In genomic region chr11:70203749-70204465, GRCh38 we compare ENCODE assay signal across 8 cellular contexts. TPM values are rescaled to one million over a fixed set of nuclear protein-coding genes. Genes with fewer than 3 reads are reported as not detected.
A peak's percentile ranks its signal among the peaks of the same experiment; 100 is the strongest.
DNase-seq lines count a peak whose midpoint lies in the region; ATAC-seq and TF ChIP-seq lines count a peak whose summit lies in the region.

No MANE protein-coding gene starts in this region.

- CTCF ChIA-PET in OCI-LY7 (lab: Charles Lee; ENCODE audit: unreplicated experiment): interaction anchor here (1.0 kb wide), 1 partner anchor 26 kb away, joined by 3 read pairs; no protein-coding TSS in a partner anchor

- peak overlapping the region; percentile 97 for H3K4me3 Mint-ChIP-seq in natural killer cell treated with Interleukin-12 subunit alpha and Interleukin-12 subunit beta and Interleukin-15 and Interleukin-18, amount 100 ng/mL, for 72 hours
- peak overlapping the region; percentile 92 for H3K4me3 Mint-ChIP-seq in stimulated activated naive B cell treated with anti-CD40 and anti-IgM and Interleukin-4, amounts not matched to agents 10 μg/mL and 1 μg/mL and 100 μg/mL, for 72 hours

- peaks cover 37 to 44% of the 10 kb centered on the region in 2 donors for H3K4me1 Mint-ChIP-seq in natural killer cell treated with Interleukin-12 subunit alpha and Interleukin-12 subunit beta and Interleukin-15 and Interleukin-18, amount 100 ng/mL, for 72 hours (ENCODE audit: low read depth in 2 of 2)
- peaks cover 27 to 57% of the 10 kb centered on the region in 2 donors for H3K4me1 Mint-ChIP-seq in stimulated activated naive B cell treated with anti-CD40 and anti-IgM and Interleukin-4, amounts not matched to agents 10 μg/mL and 1 μg/mL and 100 μg/mL, for 72 hours

- POLR2A ChIA-PET in OCI-LY7 (lab: Charles Lee): no interaction called here

- peak; percentile 31 for ATAC-seq in HG03064 (IDR thresholded peaks at IDR 0.05; ENCODE audit: low read depth, unreplicated experiment)
- ATAC-seq in natural killer cell treated with Interleukin-12 subunit alpha and Interleukin-12 subunit beta and Interleukin-15 and Interleukin-18, amount 100 ng/mL, for 72 hours: peak; percentile 77 to 81
- ATAC-seq in stimulated activated naive B cell treated with anti-CD40 and anti-IgM and Interleukin-4, amounts not matched to agents 10 μg/mL and 1 μg/mL and 100 μg/mL, for 72 hours (replicated peaks): peak; percentile 65 to 68

- DNase-seq in NK-92 treated with Interleukin-12 subunit alpha and Interleukin-12 subunit beta, amount 100 ng/mL, for 24 hours (lab: John Stamatoyannopoulos, UW): peak; percentile 84
- DNase-seq in NK-92 (lab: John Stamatoyannopoulos, UW; ENCODE audit: unreplicated experiment): no peak
- DNase-seq in OCI-LY7 (ENCODE audit: low spot score): peak; percentile 75
- peak; percentile 77 for DNase-seq in activated T-cell treated with anti-CD3 and anti-CD28 coated beads for 48 hours (ENCODE audit: low read depth)
- peak; percentile 66 for DNase-seq in fibroblast of gingiva (ENCODE audit: low read depth)
- peak; percentile 89 for DNase-seq in natural killer cell treated with Interleukin-12 subunit alpha and Interleukin-12 subunit beta and Interleukin-15 and Interleukin-18, amount 100 ng/mL, for 72 hours (ENCODE audit: low spot score)
- peak; percentile 64 for DNase-seq in stimulated activated naive B cell treated with anti-CD40 and anti-IgM and Interleukin-4, amounts not matched to agents 10 μg/mL and 1 μg/mL and 100 μg/mL, for 72 hours

- intact Hi-C loops in OCI-LY7 (cut with micrococcal nuclease; ENCODE audit: unreplicated experiment): loop anchor here (2.0 kb wide), 1 partner anchor 67 kb away; the partner anchor contains the start of gene PPFIA1

- peaks cover 21% of the 10 kb centered on the region for H4K20me1 ChIP-seq in OCI-LY7 (ENCODE audit: insufficient read depth, low read length)

- H3K4me1 ChIP-seq in OCI-LY7 (ENCODE audit: insufficient read depth, low read length, poor library complexity, severe bottlenecking): peaks cover 22% of the 10 kb centered on the region

- H3K4me2 ChIP-seq in OCI-LY7 (ENCODE audit: low read length): peak overlapping the region; percentile 99

- peaks cover 49% of the 10 kb centered on the region for H3K36me3 ChIP-seq in OCI-LY7 (ENCODE audit: insufficient read depth, low read length)

- H3K9me3 ChIP-seq in OCI-LY7 (ENCODE audit: low read length): no peaks in the 10 kb centered on the region

- no peaks in the 10 kb centered on the region for H3K27me3 Mint-ChIP-seq in natural killer cell treated with Interleukin-12 subunit alpha and Interleukin-12 subunit beta and Interleukin-15 and Interleukin-18, amount 100 ng/mL, for 72 hours
- H3K27me3 Mint-ChIP-seq in stimulated activated naive B cell treated with anti-CD40 and anti-IgM and Interleukin-4, amounts not matched to agents 10 μg/mL and 1 μg/mL and 100 μg/mL, for 72 hours: peaks cover 0 to 2% of the 10 kb centered on the region in 2 donors

- H3K27ac ChIP-seq in OCI-LY7 (ENCODE audit: low read depth, low read length, poor library complexity, severe bottlenecking): peak overlapping the region; percentile 64

- TSS peak; percentile 77 for BruUV-seq in OCI-LY7 (replicated peaks; lab: Mats Ljungman, UMichigan)

- peaks cover 9% of the 10 kb centered on the region for H3K36me3 Mint-ChIP-seq in natural killer cell treated with Interleukin-12 subunit alpha and Interleukin-12 subunit beta and Interleukin-15 and Interleukin-18, amount 100 ng/mL, for 72 hours
- H3K36me3 Mint-ChIP-seq in stimulated activated naive B cell treated with anti-CD40 and anti-IgM and Interleukin-4, amounts not matched to agents 10 μg/mL and 1 μg/mL and 100 μg/mL, for 72 hours: peaks cover 18 to 40% of the 10 kb centered on the region in 2 donors

- peak overlapping the region; percentile 33; the same call in 1 of the 2 replicates for H2AFZ ChIP-seq in OCI-LY7 (ENCODE audit: low read length)

- no peaks in the 10 kb centered on the region for H3K9me3 Mint-ChIP-seq in natural killer cell treated with Interleukin-12 subunit alpha and Interleukin-12 subunit beta and Interleukin-15 and Interleukin-18, amount 100 ng/mL, for 72 hours
- H3K9me3 Mint-ChIP-seq in stimulated activated naive B cell treated with anti-CD40 and anti-IgM and Interleukin-4, amounts not matched to agents 10 μg/mL and 1 μg/mL and 100 μg/mL, for 72 hours: no peaks in the 10 kb centered on the region

- H3K27ac Mint-ChIP-seq in natural killer cell treated with Interleukin-12 subunit alpha and Interleukin-12 subunit beta and Interleukin-15 and Interleukin-18, amount 100 ng/mL, for 72 hours: peak overlapping the region; percentile 98
- peak overlapping the region; percentile 96 for H3K27ac Mint-ChIP-seq in stimulated activated naive B cell treated with anti-CD40 and anti-IgM and Interleukin-4, amounts not matched to agents 10 μg/mL and 1 μg/mL and 100 μg/mL, for 72 hours

- peak overlapping the region; percentile 93 for H3K4me3 ChIP-seq in OCI-LY7 (ENCODE audit: low read depth, low read length, poor library complexity, severe bottlenecking)

- H3K9me2 ChIP-seq in OCI-LY7 (ENCODE audit: insufficient read depth, low read length): no peaks in the 10 kb centered on the region

- H3K79me2 ChIP-seq in OCI-LY7 (ENCODE audit: insufficient read depth, low read depth, low read length): peaks cover 48% of the 10 kb centered on the region

- no peak for TF ChIP-seq CTCF in OCI-LY7 (conservative IDR thresholded peaks at IDR 0.05; ENCODE audit: low read length)

RNA-seq across cellular contexts. Expression of gene FADD, which starts 0.8 kb away (rescaled TPM):
- total RNA-seq in OCI-LY7 (2014; rRNA removed; shearing (Covaris generic)): 27.5 and 34.1 TPM in 2 replicates
- total RNA-seq in OCI-LY7 (2022): 26.7 and 32.9 TPM in 2 replicates
- 10 to 100 TPM; 30.9 to 32.3 TPM for total RNA-seq in natural killer cell treated with Interleukin-12 subunit alpha and Interleukin-12 subunit beta and Interleukin-15 and Interleukin-18, amount 100 ng/mL, for 72 hours
